ENCODE assay signal across 8 cellular contexts in genomic region chr15:32994810-32995424, GRCh38.
DNase-seq lines count a peak whose midpoint lies in the region; ATAC-seq and TF ChIP-seq lines count a peak whose summit lies in the region.

No MANE protein-coding gene starts in this region.

- H3K79me2 ChIP-seq in H9 (ENCODE audit: insufficient read depth, low read length), result no peaks in the 10 kb centered on the region
- H3K79me2 ChIP-seq in SK-N-SH (ENCODE audit: insufficient read depth), result peaks cover 98% of the 10 kb centered on the region

- POLR2A ChIA-PET in SK-N-SH (lab: Yijun Ruan, JAX), result no interaction called here

- H3K4me1 Mint-ChIP-seq in H9 (peaks cover 9 to 11% of the 10 kb centered on the region in 2 experiments), type B pancreatic cell (ENCODE audit: unreplicated experiment) (peaks cover 21% of the 10 kb centered on the region)

- H2BK120ac ChIP-seq in H9 (ENCODE audit: low read depth, low read length, poor library complexity, severe bottlenecking), result no peak overlapping the region

- H3K56ac ChIP-seq in H9 (ENCODE audit: insufficient read length, low read depth, low read length), result no peak overlapping the region

- H3K9me3 ChIP-seq in H9 (ENCODE audit: control insufficient read depth, low read depth, low read length) (no peaks in the 10 kb centered on the region), SK-N-SH (no peaks in the 10 kb centered on the region)

- no peak overlapping the region for H3K27ac Mint-ChIP-seq in H9
- H3K27ac Mint-ChIP-seq in type B pancreatic cell, result no peak overlapping the region

- no peak overlapping the region for H2BK5ac ChIP-seq in H9 (ENCODE audit: insufficient read length, low read length)

- H3K18ac ChIP-seq in H9 (ENCODE audit: insufficient read length, low read depth, low read length), result no peak overlapping the region

- TF ChIP-seq CTCF in H9 (conservative IDR thresholded peaks at IDR 0.05), result peak; percentile 77
- TF ChIP-seq CTCF in SK-N-SH (IDR thresholded peaks at IDR 0.05), result peak; percentile 73
- TF ChIP-seq CTCF in foreskin keratinocyte (conservative IDR thresholded peaks at IDR 0.05), result peak; percentile 77
- peak; percentile 84 for TF ChIP-seq CTCF in type B pancreatic cell (conservative IDR thresholded peaks at IDR 0.05)

- peaks cover 0 to 1% of the 10 kb centered on the region in 2 experiments; a peak in 1 of 5 replicates for H3K9me3 Mint-ChIP-seq in H9
- no peaks in the 10 kb centered on the region for H3K9me3 Mint-ChIP-seq in type B pancreatic cell

- H3K27me3 ChIP-seq in H9 (ENCODE audit: insufficient read depth, low read length) (no peaks in the 10 kb centered on the region), SK-N-SH (ENCODE audit: insufficient read depth) (no peaks in the 10 kb centered on the region), foreskin keratinocyte (no peaks in the 10 kb centered on the region)

- no peak overlapping the region for H3K23ac ChIP-seq in H9 (ENCODE audit: insufficient read length, low read depth, low read length)

- ATAC-seq in foreskin keratinocyte, result peak; percentile 54
- ATAC-seq in HG02588 (IDR thresholded peaks at IDR 0.05; ENCODE audit: unreplicated experiment), result no peak

- H3K14ac ChIP-seq in H9 (ENCODE audit: insufficient read depth, low read length), result no peak overlapping the region

- H3K4me3 ChIP-seq in SK-N-SH (ENCODE audit: low read depth in 2 of 2, low read length in 1 of 2), result no peak overlapping the region

- H2AK5ac ChIP-seq in H9 (ENCODE audit: insufficient read length, low read length), result no peak overlapping the region

- WGBS in H9 (ENCODE audit: extremely low coverage, insufficient read length, low lambda C conversion rate), result no CpG with 5 or more reads among the region's 1 CpG
- 91% methylated on average over 1 of the region's 1 CpG for WGBS in SK-N-SH (ENCODE audit: low lambda C conversion rate)

- H2AFZ ChIP-seq in H9 (ENCODE audit: low read length), result no peak overlapping the region
- H2AFZ ChIP-seq in SK-N-SH (ENCODE audit: low read depth), result no peak overlapping the region

- H3K9me2 ChIP-seq in SK-N-SH, result no peaks in the 10 kb centered on the region

- peaks cover 28% of the 10 kb centered on the region for H3F3A ChIP-seq in SK-N-SH (replicated peaks; ENCODE audit: insufficient read depth)

- no peaks in the 10 kb centered on the region for H3K79me1 ChIP-seq in H9 (ENCODE audit: insufficient read depth, low read depth, low read length, poor library complexity, severe bottlenecking)

- H3K4me3 Mint-ChIP-seq in H9 (no peak overlapping the region), type B pancreatic cell (no peak overlapping the region)

- no peak overlapping the region for H3T11ph ChIP-seq in H9 (ENCODE audit: low read length)

- H3K9ac ChIP-seq in H9 (ENCODE audit: extremely low read depth, insufficient read length, low read length) (no peak overlapping the region), SK-N-SH (peak overlapping the region; percentile 28; the same call in 1 of the 2 replicates)

- no peak for TF ChIP-seq EP300 in SK-N-SH (IDR thresholded peaks at IDR 0.05; ENCODE audit: borderline replicate concordance in 1 of 2, low read depth in 1 of 2, low read length in 1 of 2)

- no peaks in the 10 kb centered on the region; the same call in 1 of the 2 replicates for H3K27me3 Mint-ChIP-seq in H9 (ENCODE audit: low read depth)
- no peaks in the 10 kb centered on the region for H3K27me3 Mint-ChIP-seq in type B pancreatic cell

- H4K5ac ChIP-seq in H9 (ENCODE audit: insufficient read length, low read depth, low read length), result no peak overlapping the region

- H4K8ac ChIP-seq in H9 (replicated peaks; ENCODE audit: insufficient read length, low read depth, low read length), result no peak overlapping the region

- no peak overlapping the region for H3K4ac ChIP-seq in H9 (ENCODE audit: low read depth, low read length)

- no peak overlapping the region for H2BK12ac ChIP-seq in H9 (ENCODE audit: insufficient read length, low read depth, low read length)

- no peak overlapping the region for H4K91ac ChIP-seq in H9 (ENCODE audit: insufficient read length, low read depth, low read length)

- peaks cover 9 to 41% of the 10 kb centered on the region in 2 experiments for H3K36me3 ChIP-seq in SK-N-SH (replicated peaks in 1 of 2; ENCODE audit: control insufficient read depth in 1 of 2, insufficient read depth in 2 of 2, low read length in 1 of 2)

- no peak overlapping the region for H3K4me2 ChIP-seq in H9 (ENCODE audit: insufficient read depth, insufficient read length, low read length)
- H3K4me2 ChIP-seq in SK-N-SH, result no peak overlapping the region; the same call in 1 of the 2 replicates

- no peak overlapping the region for H2BK20ac ChIP-seq in H9 (ENCODE audit: low read depth, low read length, poor library complexity, severe bottlenecking)

- H3K23me2 ChIP-seq in H9 (ENCODE audit: insufficient read length, low read depth, low read length, poor library complexity, severe bottlenecking), result no peaks in the 10 kb centered on the region

- DNase-seq in AG20443 (ENCODE audit: low spot score), result peak; percentile 41
- DNase-seq in H9, result no peak
- DNase-seq in SK-N-SH, result peak; percentile 38
- peak in 1 of 2 donors; percentile 25 for DNase-seq in foreskin keratinocyte
- DNase-seq in type B pancreatic cell (ENCODE audit: extremely low spot score, unreplicated experiment), result no peak
- DNase-seq in putamen (ENCODE audit: low spot score), result no peak
- DNase-seq in activated CD4-positive, alpha-beta T cell treated with anti-CD3 and anti-CD28 coated beads, Interleukin-2, amount 50 U/mL, for 48 hours, result no peak

- H4K20me1 ChIP-seq in H9 (ENCODE audit: control insufficient read depth, insufficient read depth, insufficient read length) (no peaks in the 10 kb centered on the region), SK-N-SH (ENCODE audit: insufficient read depth) (peaks cover 7% of the 10 kb centered on the region)

- H3K4me1 ChIP-seq in H9 (ENCODE audit: insufficient read depth, low read length) (no peaks in the 10 kb centered on the region), SK-N-SH (ENCODE audit: control insufficient read depth in 1 of 2, insufficient read depth in 2 of 2, low read depth in 1 of 2, low read length in 1 of 2) (peaks cover 0 to 10% of the 10 kb centered on the region in 2 experiments; a peak in 2 of 4 replicates), foreskin keratinocyte (no peaks in the 10 kb centered on the region)

- CTCF ChIA-PET in SK-N-SH (lab: Yijun Ruan, JAX), result interaction anchor here (0.8 to 10.3 kb wide), 25 partner anchors 11 to 1078 kb away, joined by 3 to 295 read pairs (median 4); no protein-coding TSS in a partner anchor

- H3K36me3 Mint-ChIP-seq in H9 (ENCODE audit: insufficient read depth in 1 of 3, low read depth in 3 of 3) (peaks cover 0 to 2% (median 0%) of the 10 kb centered on the region in 3 experiments; a peak in 1 of 7 replicates), type B pancreatic cell (no peaks in the 10 kb centered on the region)

- H2BK15ac ChIP-seq in H9 (ENCODE audit: low read depth, low read length), result no peak overlapping the region

- H3K27ac ChIP-seq in H9 (ENCODE audit: insufficient read length, low read depth, low read length) (no peak overlapping the region), SK-N-SH (ENCODE audit: low read depth in 2 of 2, low read length in 1 of 2) (peak overlapping the region in 1 of 2 experiments; percentile 43; a peak in 1 of 4 replicates), foreskin keratinocyte (no peak overlapping the region)

- TF ChIP-seq RAD21 in SK-N-SH (IDR thresholded peaks at IDR 0.05; ENCODE audit: low read length), result peak; percentile 87

TF ChIP-seq in SK-N-SH, 30 proteins besides CTCF, POLR2A, EP300 and RAD21:
- no peak for TF ChIP-seq CHD2 (IDR thresholded peaks at IDR 0.05; ENCODE audit: low read length, partially characterized antibody)
- no peak for TF ChIP-seq ZBTB33 (IDR thresholded peaks at IDR 0.05; ENCODE audit: borderline replicate concordance, low read depth)
- TF ChIP-seq SMC3 (IDR thresholded peaks at IDR 0.05; ENCODE audit: low read depth, low read length), result peak; percentile 58
- TF ChIP-seq YY1 (IDR thresholded peaks at IDR 0.05; ENCODE audit: low read depth), result no peak
TF ChIP-seq in SK-N-SH: peak in this region for 1.

Comparison
In these comparisons a context has a peak if more than half of its experiments do, and no peak if none do; other contexts are left out.
1. DNase-seq: peak in AG20443 (single experiment) and SK-N-SH (single experiment); none in H9 (single experiment), type B pancreatic cell (single experiment), putamen (single experiment) and activated CD4-positive, alpha-beta T cell treated with anti-CD3 and anti-CD28 coated beads, Interleukin-2, amount 50 U/mL, for 48 hours (0 of 2).
2. Peak in every context shown above with its lines, with median percentiles within 50 percentile points of each other: CTCF ChIP-seq.